12 cellular contexts compared by ENCODE assay signal in the genomic region with DNA sequence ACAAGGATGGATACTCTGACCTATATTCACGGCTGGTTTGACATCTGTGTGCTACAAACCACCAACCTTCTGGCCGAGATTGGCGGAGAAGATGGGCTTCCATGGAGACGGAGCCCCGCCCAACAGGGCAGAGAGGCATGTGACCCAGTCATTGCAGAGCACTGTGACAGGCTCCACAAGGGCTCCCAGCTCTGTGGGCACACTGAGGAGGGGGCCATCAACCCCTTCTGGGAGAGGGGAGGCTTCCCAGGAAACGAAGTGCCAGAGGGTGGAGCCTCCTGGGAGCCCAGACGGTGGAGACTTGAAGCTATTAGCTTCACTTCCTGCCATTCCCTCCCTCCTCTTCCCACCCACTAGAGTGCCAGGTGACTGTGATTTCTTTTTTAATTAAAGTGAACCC.
DNase-seq lines count a peak whose midpoint lies in the region; ATAC-seq and TF ChIP-seq lines count a peak whose summit lies in the region.
"Had no signal": no experiment of that assay in that cellular context is flagged by ENCODE, and none has a peak within 500 bp of the region (broad histone marks: within the 10 kb centered on the region; RNA-seq: fewer than 3 reads in every experiment).

No MANE protein-coding gene starts in this region.

- H3K27me3 Mint-ChIP-seq in activated naive CD4-positive, alpha-beta T cell treated with anti-CD3 and anti-CD28 coated beads for 36 hours (ENCODE audit: low read depth) = peaks cover 4% of the 10 kb centered on the region
- peaks cover 2% of the 10 kb centered on the region for H3K27me3 Mint-ChIP-seq in glutamatergic neuron (ENCODE audit: unreplicated experiment)
- H3K27me3 Mint-ChIP-seq in activated T-helper 2 cell treated with anti-CD3 and anti-CD28 coated beads, Interferon-gamma antibody, Interleukin-2, Interleukin-4, amounts not matched to agents 10 μg/mL and 5 μg/mL and 100 μg/mL, durations not matched to agents 14 hours and 24 hours and 36 hours (ENCODE audit: low read depth) = peaks cover 12% of the 10 kb centered on the region

- peaks cover 3% of the 10 kb centered on the region for H3K4me1 Mint-ChIP-seq in activated naive CD4-positive, alpha-beta T cell treated with anti-CD3 and anti-CD28 coated beads for 36 hours (ENCODE audit: low read depth)
- peaks cover 9% of the 10 kb centered on the region for H3K4me1 Mint-ChIP-seq in glutamatergic neuron (ENCODE audit: low read depth, unreplicated experiment)
- no peaks in the 10 kb centered on the region for H3K4me1 Mint-ChIP-seq in activated T-helper 2 cell treated with anti-CD3 and anti-CD28 coated beads, Interferon-gamma antibody, Interleukin-2, Interleukin-4, amounts not matched to agents 10 μg/mL and 5 μg/mL and 100 μg/mL, durations not matched to agents 14 hours and 24 hours and 36 hours (ENCODE audit: low read depth)

- no peak overlapping the region for H3K27ac Mint-ChIP-seq in activated naive CD4-positive, alpha-beta T cell treated with anti-CD3 and anti-CD28 coated beads for 36 hours
- no peak overlapping the region for H3K27ac Mint-ChIP-seq in activated naive CD4-positive, alpha-beta T cell treated with anti-CD3 and anti-CD28 coated beads, Interleukin-2, amount 50 U/mL, for 72 hours
- peak overlapping the region; percentile 79 for H3K27ac Mint-ChIP-seq in glutamatergic neuron (ENCODE audit: unreplicated experiment)
- no peak overlapping the region for H3K27ac Mint-ChIP-seq in activated T-helper 2 cell treated with anti-CD3 and anti-CD28 coated beads, Interferon-gamma antibody, Interleukin-2, Interleukin-4, amounts not matched to agents 10 μg/mL and 5 μg/mL and 100 μg/mL, durations not matched to agents 14 hours and 24 hours and 36 hours
- H3K27ac Mint-ChIP-seq: activated naive CD8-positive, alpha-beta T cell treated with anti-CD3 and anti-CD28 coated beads, Interleukin-2, amount 50 U/mL, for 24 hours had no signal

- CTCF ChIA-PET in activated naive CD4-positive, alpha-beta T cell treated with anti-CD3 and anti-CD28 coated beads for 36 hours (lab: Charles Lee) = no interaction called here

- intact Hi-C loops in activated naive CD4-positive, alpha-beta T cell treated with anti-CD3 and anti-CD28 coated beads for 36 hours (cut with micrococcal nuclease) = no loop called here
- intact Hi-C loops in activated T-helper 2 cell treated with anti-CD3 and anti-CD28 coated beads, Interferon-gamma antibody, Interleukin-2, Interleukin-4, amounts not matched to agents 10 μg/mL and 5 μg/mL and 100 μg/mL, durations not matched to agents 14 hours and 24 hours and 36 hours (cut with micrococcal nuclease) = no loop called here

- no peak for TF ChIP-seq CTCF in glutamatergic neuron (IDR thresholded peaks at IDR 0.05; ENCODE audit: partially characterized antibody, unreplicated experiment)

- in situ Hi-C loops in KBM-7 (cut with MboI; ENCODE audit: low pct_unique_long_range_greater_than_20kb, low sequenced_read_pairs) = no loop called here

- H3K36me3 Mint-ChIP-seq in activated naive CD4-positive, alpha-beta T cell treated with anti-CD3 and anti-CD28 coated beads for 36 hours (ENCODE audit: low read depth) = no peaks in the 10 kb centered on the region
- H3K36me3 Mint-ChIP-seq in activated naive CD4-positive, alpha-beta T cell treated with anti-CD3 and anti-CD28 coated beads, Interleukin-2, amount 50 U/mL, for 72 hours = no peaks in the 10 kb centered on the region
- peaks cover 5% of the 10 kb centered on the region for H3K36me3 Mint-ChIP-seq in glutamatergic neuron (ENCODE audit: unreplicated experiment)
- H3K36me3 Mint-ChIP-seq in activated T-helper 2 cell treated with anti-CD3 and anti-CD28 coated beads, Interferon-gamma antibody, Interleukin-2, Interleukin-4, amounts not matched to agents 10 μg/mL and 5 μg/mL and 100 μg/mL, durations not matched to agents 14 hours and 24 hours and 36 hours (ENCODE audit: low read depth) = no peaks in the 10 kb centered on the region

- no peak for ATAC-seq in activated naive CD4-positive, alpha-beta T cell treated with anti-CD3 and anti-CD28 coated beads, Interleukin-2, amount 50 U/mL, for 72 hours
- ATAC-seq in GM19455 (IDR thresholded peaks at IDR 0.05; ENCODE audit: unreplicated experiment) = no peak
- ATAC-seq in HG03460 (IDR thresholded peaks at IDR 0.05; ENCODE audit: unreplicated experiment) = no peak
- ATAC-seq: activated naive CD8-positive, alpha-beta T cell treated with anti-CD3 and anti-CD28 coated beads, Interleukin-2, amount 50 U/mL, for 24 hours; gastrocnemius medialis had no signal

- DNase-seq in activated naive CD4-positive, alpha-beta T cell treated with anti-CD3 and anti-CD28 coated beads for 36 hours = peak; percentile 5
- DNase-seq in activated naive CD4-positive, alpha-beta T cell treated with anti-CD3 and anti-CD28 coated beads, Interleukin-2, amount 50 U/mL, for 72 hours (ENCODE audit: low spot score in 2 of 2) = no peak
- peak; percentile 62 for DNase-seq in NCI-H69 (lab: John Stamatoyannopoulos, UW)
- DNase-seq in glutamatergic neuron = peak; percentile 47
- no peak for DNase-seq in KBM-7
- no peak for DNase-seq in activated T-helper 2 cell treated with anti-CD3 and anti-CD28 coated beads, Interferon-gamma antibody, Interleukin-2, Interleukin-4, amounts not matched to agents 10 μg/mL and 5 μg/mL and 100 μg/mL, durations not matched to agents 14 hours and 24 hours and 36 hours (ENCODE audit: low spot score)
- DNase-seq: activated naive CD8-positive, alpha-beta T cell treated with anti-CD3 and anti-CD28 coated beads, Interleukin-2, amount 50 U/mL, for 24 hours; dermis blood vessel endothelial cell; gastrocnemius medialis; T-helper 9 cell had no signal

- no peaks in the 10 kb centered on the region for H3K9me3 Mint-ChIP-seq in activated naive CD4-positive, alpha-beta T cell treated with anti-CD3 and anti-CD28 coated beads for 36 hours
- H3K9me3 Mint-ChIP-seq in activated naive CD4-positive, alpha-beta T cell treated with anti-CD3 and anti-CD28 coated beads, Interleukin-2, amount 50 U/mL, for 72 hours = peaks cover 0 to 5% of the 10 kb centered on the region in 2 donors
- peaks cover 2% of the 10 kb centered on the region for H3K9me3 Mint-ChIP-seq in glutamatergic neuron (ENCODE audit: unreplicated experiment)
- H3K9me3 Mint-ChIP-seq in activated T-helper 2 cell treated with anti-CD3 and anti-CD28 coated beads, Interferon-gamma antibody, Interleukin-2, Interleukin-4, amounts not matched to agents 10 μg/mL and 5 μg/mL and 100 μg/mL, durations not matched to agents 14 hours and 24 hours and 36 hours = peaks cover 15% of the 10 kb centered on the region

- H3K4me3 Mint-ChIP-seq in activated naive CD4-positive, alpha-beta T cell treated with anti-CD3 and anti-CD28 coated beads for 36 hours = no peak overlapping the region
- H3K4me3 Mint-ChIP-seq in glutamatergic neuron (ENCODE audit: unreplicated experiment) = peak overlapping the region; percentile 70
- no peak overlapping the region for H3K4me3 Mint-ChIP-seq in activated T-helper 2 cell treated with anti-CD3 and anti-CD28 coated beads, Interferon-gamma antibody, Interleukin-2, Interleukin-4, amounts not matched to agents 10 μg/mL and 5 μg/mL and 100 μg/mL, durations not matched to agents 14 hours and 24 hours and 36 hours (ENCODE audit: low read depth)
- H3K4me3 Mint-ChIP-seq: activated naive CD8-positive, alpha-beta T cell treated with anti-CD3 and anti-CD28 coated beads, Interleukin-2, amount 50 U/mL, for 24 hours had no signal

Comparison
In these comparisons a context has a peak if more than half of its experiments do, and no peak if none do; other contexts are left out.
1. DNase-seq: peak in activated naive CD4-positive, alpha-beta T cell treated with anti-CD3 and anti-CD28 coated beads for 36 hours (single experiment), NCI-H69 (single experiment) and glutamatergic neuron (single experiment); none in activated naive CD4-positive, alpha-beta T cell treated with anti-CD3 and anti-CD28 coated beads, Interleukin-2, amount 50 U/mL, for 72 hours (0 of 2), KBM-7 (single experiment) and activated T-helper 2 cell treated with anti-CD3 and anti-CD28 coated beads, Interferon-gamma antibody, Interleukin-2, Interleukin-4, amounts not matched to agents 10 μg/mL and 5 μg/mL and 100 μg/mL, durations not matched to agents 14 hours and 24 hours and 36 hours (single experiment).